Comparison of ENCODE assay signal across 16 cellular contexts in genomic region chr7:107712906-107713305, GRCh38. TPM values are rescaled to one million over a fixed set of nuclear protein-coding genes. Genes with fewer than 3 reads are reported as not detected.
DNase-seq lines count a peak whose midpoint lies in the region; ATAC-seq, FAIRE-seq and TF ChIP-seq lines count a peak whose summit lies in the region.
"Had no signal": no experiment of that assay in that cellular context is flagged by ENCODE, and none has a peak within 500 bp of the region (broad histone marks: within the 10 kb centered on the region; RNA-seq: fewer than 3 reads in every experiment).

No MANE protein-coding gene starts in this region.

- no peak for TF ChIP-seq POLR2A in breast epithelium (IDR thresholded peaks at IDR 0.05)

- FAIRE-seq in bronchial epithelial cell (lab: Jason Lieb, UNC) = no peak
- FAIRE-seq: HepG2 had no signal

- H3K27ac ChIP-seq in breast epithelium (no peak overlapping the region), foreskin keratinocyte (no peak overlapping the region)
- H3K27ac ChIP-seq: BLaER1 treated with 17β-estradiol and CSF1 and Interleukin-3, amounts not matched to agents 10 nM and 100 nM had no signal

- peak overlapping the region; percentile 5 for H3K27ac Mint-ChIP-seq in MCF 10A (ENCODE audit: low read depth, unreplicated experiment)
- no peak overlapping the region for H3K27ac Mint-ChIP-seq in activated T-helper 1 cell treated with anti-CD3 and anti-CD28 coated beads, Interleukin-12 subunit alpha, Interleukin-12 subunit beta, Interleukin-2, Interleukin-4 antibody, amounts not matched to agents 30 ng/mL and 10 ng/mL and 1 ng/mL, durations not matched to agents 14 hours and 24 hours and 36 hours
- H3K27ac Mint-ChIP-seq: B cell; CD8-positive, alpha-beta T cell; H9 had no signal

- H3K4me3 ChIP-seq in breast epithelium (no peak overlapping the region), bronchial epithelial cell (ENCODE audit: low read depth, low read length) (no peak overlapping the region)
- H3K4me3 ChIP-seq: BLaER1 treated with 17β-estradiol and CSF1 and Interleukin-3, amounts not matched to agents 10 nM and 100 nM had no signal

- TF ChIP-seq CTCF in MCF 10A (IDR thresholded peaks at IDR 0.05; ENCODE audit: unreplicated experiment) (no peak), breast epithelium (IDR thresholded peaks at IDR 0.05) (no peak), bronchial epithelial cell (IDR thresholded peaks at IDR 0.05; ENCODE audit: insufficient read depth, low read length, severe bottlenecking) (no peak), foreskin keratinocyte (conservative IDR thresholded peaks at IDR 0.05) (no peak)

- peak; percentile 62 for ATAC-seq in foreskin keratinocyte
- ATAC-seq: CD8-positive, alpha-beta T cell; HepG2 had no signal

- no peaks in the 10 kb centered on the region for H3K9me3 Mint-ChIP-seq in MCF 10A (ENCODE audit: unreplicated experiment)
- H3K9me3 Mint-ChIP-seq in activated T-helper 1 cell treated with anti-CD3 and anti-CD28 coated beads, Interleukin-12 subunit alpha, Interleukin-12 subunit beta, Interleukin-2, Interleukin-4 antibody, amounts not matched to agents 30 ng/mL and 10 ng/mL and 1 ng/mL, durations not matched to agents 14 hours and 24 hours and 36 hours = no peaks in the 10 kb centered on the region
- H3K9me3 Mint-ChIP-seq: CD8-positive, alpha-beta T cell; H9 had no signal

- POLR2A ChIA-PET in MCF 10A (lab: Yijun Ruan, JAX) = interaction anchor here (0.7 to 2.3 kb wide), 6 partner anchors 10 to 131 kb away, joined by 3 to 9 read pairs (median 4); no protein-coding TSS in a partner anchor

- no peaks in the 10 kb centered on the region for H3K27me3 Mint-ChIP-seq in MCF 10A (ENCODE audit: insufficient read depth, unreplicated experiment)
- H3K27me3 Mint-ChIP-seq in activated T-helper 1 cell treated with anti-CD3 and anti-CD28 coated beads, Interleukin-12 subunit alpha, Interleukin-12 subunit beta, Interleukin-2, Interleukin-4 antibody, amounts not matched to agents 30 ng/mL and 10 ng/mL and 1 ng/mL, durations not matched to agents 14 hours and 24 hours and 36 hours (ENCODE audit: insufficient read depth) = no peaks in the 10 kb centered on the region

- H3K4me3 Mint-ChIP-seq in MCF 10A (ENCODE audit: unreplicated experiment) = no peak overlapping the region
- no peak overlapping the region for H3K4me3 Mint-ChIP-seq in activated T-helper 1 cell treated with anti-CD3 and anti-CD28 coated beads, Interleukin-12 subunit alpha, Interleukin-12 subunit beta, Interleukin-2, Interleukin-4 antibody, amounts not matched to agents 30 ng/mL and 10 ng/mL and 1 ng/mL, durations not matched to agents 14 hours and 24 hours and 36 hours
- H3K4me3 Mint-ChIP-seq: B cell; CD8-positive, alpha-beta T cell; H9 had no signal

- no TSS peak for BruUV-seq in MCF 10A (replicated peaks; lab: Mats Ljungman, UMichigan)

- H3K27me3 ChIP-seq in breast epithelium = no peaks in the 10 kb centered on the region
- no peaks in the 10 kb centered on the region for H3K27me3 ChIP-seq in bronchial epithelial cell (ENCODE audit: control insufficient read depth, insufficient read depth, low read length)
- no peaks in the 10 kb centered on the region for H3K27me3 ChIP-seq in foreskin keratinocyte
- H3K27me3 ChIP-seq: BLaER1 treated with 17β-estradiol and CSF1 and Interleukin-3, amounts not matched to agents 10 nM and 100 nM had no signal

- DNase-seq in MCF 10A (ENCODE audit: unreplicated experiment) (peak; percentile 24), breast epithelium (ENCODE audit: low spot score in 2 of 2) (no peak), bronchial epithelial cell (ENCODE audit: low read depth) (peak; percentile 76), foreskin keratinocyte (peak; percentile 39 to 67), DMS153 treated with DMSO at 0.1 percent for 48 hours (lab: John Stamatoyannopoulos, UW; ENCODE audit: unreplicated experiment) (no peak), DMS53 treated with DMSO at 0.1 percent for 48 hours (lab: John Stamatoyannopoulos, UW; ENCODE audit: unreplicated experiment) (no peak)
- DNase-seq in activated T-helper 1 cell treated with anti-CD3 and anti-CD28 coated beads, Interleukin-12 subunit alpha, Interleukin-12 subunit beta, Interleukin-2, Interleukin-4 antibody, amounts not matched to agents 30 ng/mL and 10 ng/mL and 1 ng/mL, durations not matched to agents 14 hours and 24 hours and 36 hours (ENCODE audit: low spot score) = no peak
- DNase-seq: Calu3; CD8-positive, alpha-beta T cell; DMS53; GF-D8; GOT3; H9 had no signal

- H3K36me3 ChIP-seq in breast epithelium (no peaks in the 10 kb centered on the region), bronchial epithelial cell (ENCODE audit: control insufficient read depth, insufficient read depth, low read length) (no peaks in the 10 kb centered on the region)
- H3K36me3 ChIP-seq: BLaER1 treated with 17β-estradiol and CSF1 and Interleukin-3, amounts not matched to agents 10 nM and 100 nM had no signal

- H3K36me3 Mint-ChIP-seq in MCF 10A (ENCODE audit: insufficient read depth, unreplicated experiment) = no peaks in the 10 kb centered on the region
- H3K36me3 Mint-ChIP-seq in activated T-helper 1 cell treated with anti-CD3 and anti-CD28 coated beads, Interleukin-12 subunit alpha, Interleukin-12 subunit beta, Interleukin-2, Interleukin-4 antibody, amounts not matched to agents 30 ng/mL and 10 ng/mL and 1 ng/mL, durations not matched to agents 14 hours and 24 hours and 36 hours (ENCODE audit: low read depth) = peaks cover 15% of the 10 kb centered on the region
- H3K36me3 Mint-ChIP-seq: CD8-positive, alpha-beta T cell had no signal

- intact Hi-C loops in MCF 10A (cut with micrococcal nuclease) = no loop called here
- intact Hi-C loops in breast epithelium (cut with DNase I; ENCODE audit: low total_unique reads) = no loop called here
- intact Hi-C loops in activated T-helper 1 cell treated with anti-CD3 and anti-CD28 coated beads, Interleukin-12 subunit alpha, Interleukin-12 subunit beta, Interleukin-2, Interleukin-4 antibody, amounts not matched to agents 30 ng/mL and 10 ng/mL and 1 ng/mL, durations not matched to agents 14 hours and 24 hours and 36 hours (cut with micrococcal nuclease) = no loop called here

- peaks cover 11% of the 10 kb centered on the region for H3K4me1 Mint-ChIP-seq in MCF 10A (ENCODE audit: insufficient read depth, unreplicated experiment)
- no peaks in the 10 kb centered on the region for H3K4me1 Mint-ChIP-seq in activated T-helper 1 cell treated with anti-CD3 and anti-CD28 coated beads, Interleukin-12 subunit alpha, Interleukin-12 subunit beta, Interleukin-2, Interleukin-4 antibody, amounts not matched to agents 30 ng/mL and 10 ng/mL and 1 ng/mL, durations not matched to agents 14 hours and 24 hours and 36 hours (ENCODE audit: low read depth)
- H3K4me1 Mint-ChIP-seq: B cell, H9 had no signal

- H3K9me3 ChIP-seq in breast epithelium = no peaks in the 10 kb centered on the region
- H3K9me3 ChIP-seq: BLaER1 treated with 17β-estradiol and CSF1 and Interleukin-3, amounts not matched to agents 10 nM and 100 nM had no signal

- no peaks in the 10 kb centered on the region for H3K4me1 ChIP-seq in breast epithelium
- H3K4me1 ChIP-seq in foreskin keratinocyte = peaks cover 11% of the 10 kb centered on the region
- H3K4me1 ChIP-seq: BLaER1 treated with 17β-estradiol and CSF1 and Interleukin-3, amounts not matched to agents 10 nM and 100 nM had no signal

- CTCF ChIA-PET in MCF 10A (lab: Yijun Ruan, JAX) = interaction anchor here (0.6 to 3.1 kb wide), 7 partner anchors 12 to 133 kb away, joined by 3 to 16 read pairs (median 4); partner anchors contain the start of gene BCAP29

RNA-seq across cellular contexts. Expression of gene CBLL1, which starts 31.0 kb away (rescaled TPM):
- total RNA-seq in MCF 10A (2022) (34.5 and 39.7 TPM in 2 replicates), breast epithelium (10 to 100 TPM; 27.5 to 49.3 (median 30.4) TPM), bronchial epithelial cell (9.0 and 12.3 TPM in 2 replicates), foreskin keratinocyte (23.9 and 27.5 TPM in 2 replicates)
- polyA plus RNA-seq in foreskin keratinocyte = 6.7 and 7.9 TPM in 2 replicates
- total RNA-seq in activated T-helper 1 cell treated with anti-CD3 and anti-CD28 coated beads, Interleukin-12 subunit alpha, Interleukin-12 subunit beta, Interleukin-2, Interleukin-4 antibody, amounts not matched to agents 30 ng/mL and 10 ng/mL and 1 ng/mL, durations not matched to agents 14 hours and 24 hours and 36 hours = 46.9 and 49.6 TPM in 2 replicates

RNA-seq across cellular contexts. Expression of gene SLC26A4, which starts 52.3 kb away (rescaled TPM):
- 0.21 and 0.52 TPM in 2 replicates for total RNA-seq in MCF 10A (2022)
- total RNA-seq in breast epithelium = 1 to 10 TPM in 1 of 3 donors, under 1 TPM in 2; 0.44 to 1.3 (median 0.48) TPM
- 0.53 and 1.3 TPM in 2 replicates for total RNA-seq in bronchial epithelial cell
- total RNA-seq in foreskin keratinocyte = 0.07 and 0.14 TPM in 2 replicates
- polyA plus RNA-seq in foreskin keratinocyte = 0.01 and 0.12 TPM in 2 replicates
- 7.2 and 7.9 TPM in 2 replicates for total RNA-seq in activated T-helper 1 cell treated with anti-CD3 and anti-CD28 coated beads, Interleukin-12 subunit alpha, Interleukin-12 subunit beta, Interleukin-2, Interleukin-4 antibody, amounts not matched to agents 30 ng/mL and 10 ng/mL and 1 ng/mL, durations not matched to agents 14 hours and 24 hours and 36 hours

Comparison
In these comparisons a context has a peak if more than half of its experiments do, and no peak if none do; other contexts are left out.
1. DNase-seq: peak in MCF 10A (single experiment), bronchial epithelial cell (single experiment) and foreskin keratinocyte (2 of 2); none in breast epithelium (0 of 2), activated T-helper 1 cell treated with anti-CD3 and anti-CD28 coated beads, Interleukin-12 subunit alpha, Interleukin-12 subunit beta, Interleukin-2, Interleukin-4 antibody, amounts not matched to agents 30 ng/mL and 10 ng/mL and 1 ng/mL, durations not matched to agents 14 hours and 24 hours and 36 hours (single experiment), DMS153 treated with DMSO at 0.1 percent for 48 hours (single experiment) and DMS53 treated with DMSO at 0.1 percent for 48 hours (single experiment).